In the genomic region with DNA sequence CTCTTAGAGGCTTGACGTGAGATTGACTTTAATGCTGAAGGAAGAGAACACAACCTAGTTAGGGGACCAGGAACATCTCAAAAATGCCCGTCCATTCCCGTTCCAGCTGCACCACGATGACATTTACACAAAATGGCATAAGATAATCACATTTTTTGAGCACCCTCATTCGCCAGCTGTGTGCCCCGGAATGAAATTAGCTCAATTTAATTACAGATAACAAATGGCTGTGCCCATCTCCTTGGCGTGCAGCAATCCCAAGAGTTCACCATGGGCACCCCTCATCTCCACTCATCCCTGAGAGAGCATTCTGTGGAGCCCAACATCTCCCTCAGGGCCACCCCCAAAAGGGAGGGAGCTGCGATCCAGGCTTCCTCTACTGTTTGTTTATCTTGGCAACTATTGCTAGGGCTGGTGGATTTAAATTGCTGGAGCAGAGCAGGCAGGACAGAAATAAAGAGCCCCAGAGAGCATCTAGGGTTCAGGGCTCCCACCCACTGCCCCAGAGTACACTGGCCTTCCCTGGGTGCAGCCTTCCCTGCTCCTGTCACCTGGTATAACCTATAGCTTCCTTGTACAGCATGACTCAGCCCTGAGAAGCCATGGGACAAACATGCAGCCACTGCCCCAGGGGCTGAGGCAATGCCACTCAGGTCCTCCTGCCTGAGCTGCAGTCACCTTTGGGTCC, we compare ENCODE assay signal across 13 cellular contexts.
DNase-seq lines count a peak whose midpoint lies in the region; ATAC-seq, FAIRE-seq and TF ChIP-seq lines count a peak whose summit lies in the region.
"Had no signal": no experiment of that assay in that cellular context is flagged by ENCODE, and none has a peak within 500 bp of the region (broad histone marks: within the 10 kb centered on the region; RNA-seq: fewer than 3 reads in every experiment).

No MANE protein-coding gene starts in this region.

- H3K27me3 ChIP-seq in Panc1 (ENCODE audit: control insufficient read depth, insufficient read depth, low read length) (no peaks in the 10 kb centered on the region), pancreas (no peaks in the 10 kb centered on the region)
- H3K27me3 ChIP-seq: thyroid gland had no signal

- no peaks in the 10 kb centered on the region for H3K36me3 ChIP-seq in Panc1 (ENCODE audit: control insufficient read depth, insufficient read depth, low read length)
- H3K36me3 ChIP-seq in pancreas: no peaks in the 10 kb centered on the region
- H3K36me3 ChIP-seq: thyroid gland had no signal

- no TSS peak for BruUV-seq in Panc1 (replicated peaks; lab: Mats Ljungman, UMichigan)

- intact Hi-C loops in Panc1 (cut with micrococcal nuclease; ENCODE audit: unreplicated experiment): no loop called here
- intact Hi-C loops in pancreas (cut with DNase I): no loop called here

- WGBS in pancreas, 2 donors: 49 to 62% methylated on average over 8 of the region's 8 CpGs

- POLR2A ChIA-PET in Panc1 (lab: Charles Lee): no interaction called here

- DNase-seq in GM03348 (ENCODE audit: low spot score) (peak; percentile 29), Panc1 (ENCODE audit: low read depth, low spot score) (no peak), fibroblast of the conjunctiva (ENCODE audit: low read depth) (peak; percentile 10), pancreas (no peak), superior temporal gyrus (ENCODE audit: extremely low spot score) (no peak), NCI-H526 (lab: John Stamatoyannopoulos, UW) (no peak), GF-D8 (lab: John Stamatoyannopoulos, UW) (no peak)
- DNase-seq in activated CD4-positive, alpha-beta T cell treated with anti-CD3 and anti-CD28 coated beads for 1 hour: no peak
- DNase-seq: activated T-cell treated with anti-CD3 and anti-CD28 coated beads, Interleukin-2, amount 50 U/mL, for 4 hours; erythroblast; retina; SHP77; thyroid gland had no signal

- no peak for TF ChIP-seq CTCF in Panc1 (IDR thresholded peaks at IDR 0.05)
- TF ChIP-seq CTCF in pancreas (IDR thresholded peaks at IDR 0.05): no peak

- peak; percentile 87 for ATAC-seq in Panc1
- peak in 3 of 4 donors; percentile 25 to 48 (median 40) for ATAC-seq in pancreas
- ATAC-seq: activated T-cell treated with anti-CD3 and anti-CD28 coated beads, Interleukin-2, amount 50 U/mL, for 4 hours had no signal

- in situ Hi-C loops in Panc1 (cut with HindIII; ENCODE audit: low pct_unique_long_range_greater_than_20kb, low sequenced_read_pairs): no loop called here

- H3K4me1 ChIP-seq in Panc1 (ENCODE audit: control insufficient read depth, insufficient read depth, low read length) (peaks cover 16% of the 10 kb centered on the region), pancreas (no peaks in the 10 kb centered on the region)

- CTCF ChIA-PET in Panc1 (lab: Charles Lee): interaction anchor here (0.7 kb wide), 1 partner anchor 254 kb away, joined by 3 read pairs; no protein-coding TSS in a partner anchor

- H3K9me3 ChIP-seq in Panc1 (ENCODE audit: control insufficient read depth, insufficient read depth, low read depth, low read length): no peaks in the 10 kb centered on the region
- H3K9me3 ChIP-seq in pancreas: no peaks in the 10 kb centered on the region
- H3K9me3 ChIP-seq: thyroid gland had no signal

- H3K27ac ChIP-seq in Panc1 (ENCODE audit: low read length): peak overlapping the region; percentile 17; the same call in 1 of the 2 replicates
- no peak overlapping the region for H3K27ac ChIP-seq in pancreas

- FAIRE-seq in pancreas (lab: Jason Lieb, UNC): no peak

- H3K4me3 ChIP-seq in Panc1 (ENCODE audit: low read depth in 2 of 2, low read length in 2 of 2): no peak overlapping the region
- H3K4me3 ChIP-seq in pancreas: no peak overlapping the region
- H3K4me3 ChIP-seq: thyroid gland had no signal

Comparison
In these comparisons a context has a peak if more than half of its experiments do, and no peak if none do; other contexts are left out.
1. DNase-seq: peak in GM03348 (single experiment) and fibroblast of the conjunctiva (single experiment); none in Panc1 (single experiment), pancreas (0 of 6), activated CD4-positive, alpha-beta T cell treated with anti-CD3 and anti-CD28 coated beads for 1 hour (single experiment), superior temporal gyrus (single experiment), NCI-H526 (0 of 2) and GF-D8 (single experiment).